In genomic region chr12:102483466-102483865, GRCh38 we compare ENCODE assay signal across 13 cellular contexts. TPM values are rescaled to one million over a fixed set of nuclear protein-coding genes. Genes with fewer than 3 reads are reported as not detected.
A peak's percentile ranks its signal among the peaks of the same experiment; 100 is the strongest.
DNase-seq lines count a peak whose midpoint lies in the region; ATAC-seq and TF ChIP-seq lines count a peak whose summit lies in the region.
"Had no signal": no experiment of that assay in that cellular context is flagged by ENCODE, and none has a peak within 500 bp of the region (broad histone marks: within the 10 kb centered on the region; RNA-seq: fewer than 3 reads in every experiment).

No MANE protein-coding gene starts in this region.

- H3K4me3 Mint-ChIP-seq in Caco-2 (ENCODE audit: unreplicated experiment), result no peak overlapping the region
- no peak overlapping the region for H3K4me3 Mint-ChIP-seq in WTC11

- H3K9me3 Mint-ChIP-seq in Caco-2 (ENCODE audit: unreplicated experiment) (no peaks in the 10 kb centered on the region), WTC11 (no peaks in the 10 kb centered on the region)

- no peak overlapping the region for H3K4me3 ChIP-seq in Caco-2 (ENCODE audit: low read depth, low read length)

- no TSS peak for BruUV-seq in Caco-2 (replicated peaks; lab: Mats Ljungman, UMichigan)

- POLR2A ChIA-PET in Caco-2 (lab: Charles Lee) (no interaction called here), WTC11 (lab: Charles Lee) (no interaction called here)

- H3K4me1 ChIP-seq in Caco-2, result no peaks in the 10 kb centered on the region

- no peaks in the 10 kb centered on the region for H3K36me3 ChIP-seq in Caco-2 (ENCODE audit: control insufficient read depth, insufficient read depth, low read length)
- H3K36me3 ChIP-seq: gastroesophageal sphincter had no signal

- H3K36me3 Mint-ChIP-seq in Caco-2 (ENCODE audit: insufficient read depth, unreplicated experiment) (no peaks in the 10 kb centered on the region), WTC11 (no peaks in the 10 kb centered on the region)

- TF ChIP-seq CTCF in Caco-2 (IDR thresholded peaks at IDR 0.05; ENCODE audit: insufficient read depth in 1 of 2, low read depth in 1 of 2, low read length in 1 of 2, severe bottlenecking in 1 of 2, unreplicated experiment in 1 of 2), result no peak
- TF ChIP-seq CTCF in WTC11 (IDR thresholded peaks at IDR 0.05), result no peak

- H3K4me1 Mint-ChIP-seq in Caco-2 (ENCODE audit: low read depth, unreplicated experiment), result no peaks in the 10 kb centered on the region
- H3K4me1 Mint-ChIP-seq in WTC11, result 0 out of 2 replicates have a peak, but pooled peaks cover 3% of the 10 kb centered on the region

- ATAC-seq in GM19025 (IDR thresholded peaks at IDR 0.05; ENCODE audit: low read depth, unreplicated experiment), result peak; percentile 49
- peak; percentile 48 for ATAC-seq in HG02840 (IDR thresholded peaks at IDR 0.05; ENCODE audit: low FRiP score, unreplicated experiment)
- no peak for ATAC-seq in WTC11
- ATAC-seq: gastroesophageal sphincter had no signal

- CTCF ChIA-PET in Caco-2 (lab: Charles Lee), result no interaction called here
- CTCF ChIA-PET in WTC11 (lab: Charles Lee), result interaction anchor here (1.5 to 1.8 kb wide), 3 partner anchors 9 to 328 kb away, joined by 4 to 6 read pairs (median 6); no protein-coding TSS in a partner anchor

- H3K9me3 ChIP-seq in Caco-2, result no peaks in the 10 kb centered on the region
- H3K9me3 ChIP-seq: gastroesophageal sphincter had no signal

- DNase-seq in Caco-2 (no peak), RPMI8226 (peak; percentile 40), NCI-H1105 treated with DMSO at 0.1 percent for 48 hours (lab: John Stamatoyannopoulos, UW) (no peak), NCI-H2107 (lab: John Stamatoyannopoulos, UW) (no peak), WTC11 (ENCODE audit: low spot score) (no peak)
- no peak for DNase-seq in stimulated activated CD8-positive, alpha-beta memory T cell treated with anti-CD3 and anti-CD28 coated beads, Interleukin-4, amount 100 ng/mL, for 48 hours
- DNase-seq: amniotic stem cell, nucleus accumbens had no signal

- H3K27ac Mint-ChIP-seq in Caco-2 (ENCODE audit: unreplicated experiment) (peak overlapping the region; percentile 33), WTC11 (no peak overlapping the region)

- H3K27me3 ChIP-seq in Caco-2 (replicated peaks; ENCODE audit: control insufficient read depth, insufficient read depth, low read length), result no peaks in the 10 kb centered on the region
- H3K27me3 ChIP-seq: gastroesophageal sphincter had no signal

- intact Hi-C loops in Caco-2 (cut with micrococcal nuclease; ENCODE audit: unreplicated experiment), result no loop called here

- no peaks in the 10 kb centered on the region for H3K27me3 Mint-ChIP-seq in Caco-2 (ENCODE audit: insufficient read depth, unreplicated experiment)
- no peaks in the 10 kb centered on the region for H3K27me3 Mint-ChIP-seq in WTC11 (ENCODE audit: low read depth)

TF ChIP-seq in WTC11, 78 proteins besides CTCF, POLR2A, EP300 and RAD21:
- no peak for TF ChIP-seq MLX (CRISPR knock-in tag; IDR thresholded peaks at IDR 0.05)

RNA-seq across cellular contexts. Expression of gene IGF1, which starts 3.1 kb away (rescaled TPM):
- total RNA-seq in Caco-2 (2022), result 1.5 and 2.3 TPM in 2 replicates
- total RNA-seq in WTC11 (2021), result 0.05 TPM in 1 of 3 replicates, not detected in the others
- total RNA-seq: HT-29, RPMI7951 had no signal
